17 cellular contexts compared by ENCODE assay signal in genomic region chr1:45667321-45668111, GRCh38. TPM values are rescaled to one million over a fixed set of nuclear protein-coding genes. Genes with fewer than 3 reads are reported as not detected.
A peak's percentile ranks its signal among the peaks of the same experiment; 100 is the strongest.
DNase-seq lines count a peak whose midpoint lies in the region; ATAC-seq and TF ChIP-seq lines count a peak whose summit lies in the region.
"Had no signal": no experiment of that assay in that cellular context is flagged by ENCODE, and none has a peak within 500 bp of the region (broad histone marks: within the 10 kb centered on the region; RNA-seq: fewer than 3 reads in every experiment).

No MANE protein-coding gene starts in this region.

- no peak overlapping the region for H3K27ac ChIP-seq in CD4-positive, alpha-beta T cell (ENCODE audit: low read depth, low read length)
- H3K27ac ChIP-seq in Peyer's patch: no peak overlapping the region

- H3K9me3 Mint-ChIP-seq in CD4-positive, alpha-beta T cell: no peaks in the 10 kb centered on the region
- no peaks in the 10 kb centered on the region for H3K9me3 Mint-ChIP-seq in chondrocyte (ENCODE audit: low read depth)
- H3K9me3 Mint-ChIP-seq in neural crest cell: no peaks in the 10 kb centered on the region
- H3K9me3 Mint-ChIP-seq: CD8-positive, alpha-beta memory T cell had no signal

- no peaks in the 10 kb centered on the region for H3K27me3 ChIP-seq in CD4-positive, alpha-beta T cell (ENCODE audit: control insufficient read depth, insufficient read depth, low read length)
- no peaks in the 10 kb centered on the region for H3K27me3 ChIP-seq in Peyer's patch

- DNase-seq in Right ventricle myocardium inferior (ENCODE audit: missing footprints): no peak
- no peak for DNase-seq in left cardiac atrium
- DNase-seq in CD4-positive, alpha-beta T cell: no peak
- no peak for DNase-seq in chondrocyte (ENCODE audit: low spot score)
- DNase-seq in neural crest cell (ENCODE audit: low read depth, low spot score): no peak
- no peak for DNase-seq in left lobe of liver (ENCODE audit: low spot score)
- DNase-seq in Peyer's patch: no peak
- DNase-seq in activated effector memory CD4-positive, alpha-beta T cell treated with anti-CD3 and anti-CD28 coated beads, Interleukin-2, amount 50 U/mL, for 16 hours: no peak
- DNase-seq: CD8-positive, alpha-beta memory T cell; DMS53; EL; NCI-H1105; NCI-H1694; NCI-H2081 treated with DMSO at 0.1 percent for 48 hours had no signal

- no peaks in the 10 kb centered on the region for H3K36me3 ChIP-seq in Peyer's patch

- peaks cover 40% of the 10 kb centered on the region for H3K36me3 Mint-ChIP-seq in CD4-positive, alpha-beta T cell (ENCODE audit: low read depth)
- H3K36me3 Mint-ChIP-seq in chondrocyte (ENCODE audit: low read depth): peaks cover 1% of the 10 kb centered on the region
- H3K36me3 Mint-ChIP-seq in neural crest cell (ENCODE audit: low read depth): peaks cover 2% of the 10 kb centered on the region

- TF ChIP-seq POLR2A in Peyer's patch (IDR thresholded peaks at IDR 0.05): no peak

- H3K4me3 ChIP-seq in Peyer's patch: no peak overlapping the region
- H3K4me3 ChIP-seq: GM23338 had no signal

- no peak overlapping the region for H3K4me3 Mint-ChIP-seq in CD4-positive, alpha-beta T cell
- H3K4me3 Mint-ChIP-seq in chondrocyte (ENCODE audit: unreplicated experiment) (no peak overlapping the region), neural crest cell (no peak overlapping the region)
- H3K4me3 Mint-ChIP-seq: B cell, GM23338 had no signal

- peak; percentile 28 for ATAC-seq in Right ventricle myocardium inferior
- no peak for ATAC-seq in left cardiac atrium
- ATAC-seq in CD4-positive, alpha-beta T cell (ENCODE audit: poor library complexity): no peak
- ATAC-seq in left lobe of liver: no peak
- ATAC-seq: GM23338, Panc1 had no signal

- TF ChIP-seq CTCF in CD4-positive, alpha-beta T cell (IDR thresholded peaks at IDR 0.05): no peak
- no peak for TF ChIP-seq CTCF in chondrocyte (IDR thresholded peaks at IDR 0.05)
- no peak for TF ChIP-seq CTCF in neural crest cell (conservative IDR thresholded peaks at IDR 0.05)
- no peak for TF ChIP-seq CTCF in Peyer's patch (IDR thresholded peaks at IDR 0.05)

- CTCF ChIA-PET in CD4-positive, alpha-beta T cell (lab: Charles Lee): no interaction called here

- peaks cover 58% of the 10 kb centered on the region for H3K4me1 Mint-ChIP-seq in CD4-positive, alpha-beta T cell (ENCODE audit: low read depth)
- H3K4me1 Mint-ChIP-seq in chondrocyte (ENCODE audit: low read depth): peaks cover 55% of the 10 kb centered on the region
- H3K4me1 Mint-ChIP-seq in neural crest cell: peaks cover 9% of the 10 kb centered on the region

- H3K9me3 ChIP-seq in CD4-positive, alpha-beta T cell (ENCODE audit: control insufficient read depth, low read length): no peaks in the 10 kb centered on the region
- no peaks in the 10 kb centered on the region for H3K9me3 ChIP-seq in Peyer's patch

- H3K4me1 ChIP-seq in Peyer's patch: peaks cover 0 to 18% (median 0%) of the 10 kb centered on the region in 4 donors

- peak overlapping the region; percentile 21 for H3K27ac Mint-ChIP-seq in CD4-positive, alpha-beta T cell
- peak overlapping the region; percentile 25 for H3K27ac Mint-ChIP-seq in chondrocyte (ENCODE audit: unreplicated experiment)
- H3K27ac Mint-ChIP-seq in neural crest cell (ENCODE audit: unreplicated experiment): peak overlapping the region; percentile 2
- H3K27ac Mint-ChIP-seq: B cell, GM23338 had no signal

- POLR2A ChIA-PET in CD4-positive, alpha-beta T cell (lab: Charles Lee): no interaction called here

- intact Hi-C loops in Right ventricle myocardium inferior (cut with DNase I): no loop called here
- intact Hi-C loops in left cardiac atrium (cut with DNase I): no loop called here
- intact Hi-C loops in CD4-positive, alpha-beta T cell (cut with DNase I, micrococcal nuclease): no loop called here

- H3K27me3 Mint-ChIP-seq in CD4-positive, alpha-beta T cell: no peaks in the 10 kb centered on the region
- H3K27me3 Mint-ChIP-seq in chondrocyte (ENCODE audit: low read depth) (no peaks in the 10 kb centered on the region), neural crest cell (ENCODE audit: low read depth) (no peaks in the 10 kb centered on the region)
- H3K27me3 Mint-ChIP-seq: B cell; CD8-positive, alpha-beta memory T cell had no signal

RNA-seq across cellular contexts. Expression of gene GPBP1L1, which starts 18.8 kb away (rescaled TPM):
- total RNA-seq in Right ventricle myocardium inferior: 74.0 TPM
- total RNA-seq in left cardiac atrium: 10 to 100 TPM; 69.0 to 71.6 TPM
- 100 to 1,000 TPM; 116 to 125 TPM for total RNA-seq in CD4-positive, alpha-beta T cell
- 82.5 to 85.5 TPM (median 84.0 TPM) in 3 replicates for total RNA-seq in chondrocyte
- 73.6 and 74.9 TPM in 2 replicates for total RNA-seq in neural crest cell
- 76.2 TPM for total RNA-seq in left lobe of liver
- total RNA-seq in Peyer's patch: 100 to 1,000 TPM; 161 to 258 (median 238) TPM

RNA-seq across cellular contexts. Expression of gene TMEM69, which starts 20.5 kb away (rescaled TPM):
- total RNA-seq in Right ventricle myocardium inferior (22.1 TPM), left cardiac atrium (10 to 100 TPM; 19.2 to 19.7 TPM), chondrocyte (11.8 to 17.2 TPM (median 15.1 TPM) in 3 replicates), neural crest cell (25.7 and 29.6 TPM in 2 replicates), left lobe of liver (6.5 TPM), Peyer's patch (10 to 100 TPM in 3 of 4 donors, 1 to 10 TPM in 1; 6.6 to 27.5 (median 22.8) TPM)
- 1 to 10 TPM; 5.6 to 6.3 TPM for total RNA-seq in CD4-positive, alpha-beta T cell

RNA-seq across cellular contexts. Expression of gene CCDC17, which starts 43.7 kb away (rescaled TPM):
- total RNA-seq in Right ventricle myocardium inferior: 1.2 TPM
- total RNA-seq in left cardiac atrium: 1 to 10 TPM in 1 of 2 donors, under 1 TPM in 1; 0.44 to 1.2 TPM
- 1 to 10 TPM; 2.1 to 2.3 TPM for total RNA-seq in CD4-positive, alpha-beta T cell
- 0.90 to 2.8 TPM (median 0.90 TPM) in 3 replicates for total RNA-seq in chondrocyte
- 1.9 and 2.4 TPM in 2 replicates for total RNA-seq in neural crest cell
- 2.7 TPM for total RNA-seq in left lobe of liver
- 10 to 100 TPM in 3 of 4 donors, 1 to 10 TPM in 1; 5.0 to 17.3 (median 15.7) TPM for total RNA-seq in Peyer's patch
